8 cellular contexts compared by ENCODE assay signal in genomic region chr11:85647604-85648299, GRCh38. TPM values are rescaled to one million over a fixed set of nuclear protein-coding genes. Genes with fewer than 3 reads are reported as not detected.
DNase-seq lines count a peak whose midpoint lies in the region; ATAC-seq lines count a peak whose summit lies in the region.

Gene TMEM126A, plus strand, starts transcription at chr11:85647967. Its CDS starts 2,289 bp downstream, at chr11:85650256.

- ATAC-seq in GM21576 (IDR thresholded peaks at IDR 0.05; ENCODE audit: unreplicated experiment) = peak; percentile 99

- H3K27ac Mint-ChIP-seq in IgD-negative memory B cell = peak within 1 kb of the TSS; percentile 84 to 98 (median 98)

- H3K36me3 Mint-ChIP-seq in IgD-negative memory B cell = peaks cover 1% of the 10 kb centered on the region

- DNase-seq in DMS 273 treated with DMSO at 0.1 percent for 48 hours (lab: John Stamatoyannopoulos, UW) (peak; percentile 80), OCI-M1 (lab: John Stamatoyannopoulos, UW) (peak; percentile 100), activated T-cell treated with anti-CD3 and anti-CD28 coated beads for 4 hours (peak; percentile 88), epidermal melanocyte (ENCODE audit: insufficient read length, low spot score) (peak; percentile 66), midbrain (lab: John Stamatoyannopoulos, UW) (peak; percentile 89)
- peak; percentile 85 to 90 for DNase-seq in stimulated activated CD8-positive, alpha-beta memory T cell treated with anti-CD3 and anti-CD28 coated beads, Interleukin-15, amount 100 ng/mL, for 48 hours (ENCODE audit: low read depth in 2 of 2)

- peaks cover 10 to 17% (median 15%) of the 10 kb centered on the region in 3 donors for H3K4me1 Mint-ChIP-seq in IgD-negative memory B cell

- no peaks in the 10 kb centered on the region for H3K9me3 Mint-ChIP-seq in IgD-negative memory B cell

- H3K27me3 Mint-ChIP-seq in IgD-negative memory B cell = peaks cover 3% of the 10 kb centered on the region

- peak within 1 kb of the TSS; percentile 92 to 99 (median 95) for H3K4me3 Mint-ChIP-seq in IgD-negative memory B cell

RNA-seq across cellular contexts. Expression of gene TMEM126A, which starts in this region (rescaled TPM):
- 59.1 TPM for polyA plus RNA-seq in IgD-negative memory B cell

Comparison
In these comparisons a context has a peak if more than half of its experiments do, and no peak if none do; other contexts are left out.
1. Peak in every context shown above with its lines: DNase-seq and ATAC-seq.